In the genomic region with DNA sequence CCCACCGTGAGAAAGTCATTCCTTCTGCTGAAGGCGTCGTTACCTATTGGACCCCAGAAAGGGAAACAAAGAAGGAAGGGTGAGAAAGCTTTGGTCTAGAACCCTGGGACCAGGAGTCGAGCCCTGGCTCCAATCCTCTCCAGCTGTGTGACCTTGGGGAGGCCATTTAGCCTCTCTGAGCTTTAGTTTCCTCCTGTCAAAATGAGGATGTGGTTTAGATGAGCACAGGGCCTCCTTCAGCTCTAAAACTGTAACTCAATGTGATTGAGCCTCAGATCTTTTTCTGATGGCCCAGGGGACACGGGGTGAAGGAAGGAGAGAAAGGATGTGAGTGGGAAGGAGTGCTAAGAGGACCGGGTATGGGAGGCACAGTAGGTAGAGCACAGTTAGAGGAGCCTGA, we compare ENCODE assay signal across 1 cellular context.
TF ChIP-seq lines count a peak whose summit lies in the region.

No MANE protein-coding gene starts in this region.

TF ChIP-seq in K562, 482 proteins besides CTCF, POLR2A, EP300 and RAD21 (continued from another document):
- TF ChIP-seq, protein P1, sequence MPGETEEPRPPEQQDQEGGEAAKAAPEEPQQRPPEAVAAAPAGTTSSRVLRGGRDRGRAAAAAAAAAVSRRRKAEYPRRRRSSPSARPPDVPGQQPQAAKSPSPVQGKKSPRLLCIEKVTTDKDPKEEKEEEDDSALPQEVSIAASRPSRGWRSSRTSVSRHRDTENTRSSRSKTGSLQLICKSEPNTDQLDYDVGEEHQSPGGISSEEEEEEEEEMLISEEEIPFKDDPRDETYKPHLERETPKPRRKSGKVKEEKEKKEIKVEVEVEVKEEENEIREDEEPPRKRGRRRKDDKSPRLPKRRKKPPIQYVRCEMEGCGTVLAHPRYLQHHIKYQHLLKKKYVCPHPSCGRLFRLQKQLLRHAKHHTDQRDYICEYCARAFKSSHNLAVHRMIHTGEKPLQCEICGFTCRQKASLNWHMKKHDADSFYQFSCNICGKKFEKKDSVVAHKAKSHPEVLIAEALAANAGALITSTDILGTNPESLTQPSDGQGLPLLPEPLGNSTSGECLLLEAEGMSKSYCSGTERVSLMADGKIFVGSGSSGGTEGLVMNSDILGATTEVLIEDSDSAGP (CRISPR knock-in tag; IDR thresholded peaks at IDR 0.05) = no peak
- no peak for TF ChIP-seq ELF1 (tag; IDR thresholded peaks at IDR 0.05)
TF ChIP-seq in K562: peak in this region for 1.
